ENCODE assay signal across 12 cellular contexts in genomic region chr2:58871469-58872142, GRCh38.
DNase-seq lines count a peak whose midpoint lies in the region; ATAC-seq and TF ChIP-seq lines count a peak whose summit lies in the region.
"Had no signal": no experiment of that assay in that cellular context is flagged by ENCODE, and none has a peak within 500 bp of the region (broad histone marks: within the 10 kb centered on the region; RNA-seq: fewer than 3 reads in every experiment).

No MANE protein-coding gene starts in this region.

- H3K4me2 ChIP-seq in mammary epithelial cell (ENCODE audit: insufficient read depth, low read depth, low read length) = no peak overlapping the region

- ATAC-seq in HG02678 (IDR thresholded peaks at IDR 0.05; ENCODE audit: unreplicated experiment) (peak; percentile 52), GM19035 (IDR thresholded peaks at IDR 0.05; ENCODE audit: unreplicated experiment) (no peak)
- ATAC-seq: right cardiac atrium had no signal

- no peaks in the 10 kb centered on the region for H4K20me1 ChIP-seq in mammary epithelial cell (ENCODE audit: insufficient read depth, low read length)

- H3K4me3 ChIP-seq in mammary epithelial cell (replicated peaks in 1 of 3; ENCODE audit: insufficient read depth in 1 of 3, low read depth in 2 of 3, low read length in 3 of 3) = no peak overlapping the region
- H3K4me3 ChIP-seq in WERI-Rb-1 (ENCODE audit: low read depth, low read length) = no peak overlapping the region

- H3K27ac Mint-ChIP-seq in MCF 10A (ENCODE audit: low read depth, unreplicated experiment) = no peak overlapping the region
- H3K27ac Mint-ChIP-seq in Calu3 (ENCODE audit: unreplicated experiment) = no peak overlapping the region
- H3K27ac Mint-ChIP-seq: IgD-negative memory B cell had no signal

- no peaks in the 10 kb centered on the region for H3K36me3 Mint-ChIP-seq in MCF 10A (ENCODE audit: insufficient read depth, unreplicated experiment)
- no peaks in the 10 kb centered on the region for H3K36me3 Mint-ChIP-seq in Calu3 (ENCODE audit: insufficient read depth, unreplicated experiment)
- H3K36me3 Mint-ChIP-seq: IgD-negative memory B cell had no signal

- H3K36me3 ChIP-seq in mammary epithelial cell (ENCODE audit: insufficient read depth, low read length) = no peaks in the 10 kb centered on the region
- no peaks in the 10 kb centered on the region for H3K36me3 ChIP-seq in WERI-Rb-1

- DNase-seq in MCF 10A (ENCODE audit: unreplicated experiment) = peak; percentile 18
- no peak for DNase-seq in mammary epithelial cell
- DNase-seq in WERI-Rb-1 = no peak
- DNase-seq in Calu3 = no peak
- DNase-seq in SHP77 treated with DMSO at 0.1 percent for 48 hours (lab: John Stamatoyannopoulos, UW) = no peak
- DNase-seq in activated CD8-positive, alpha-beta memory T cell treated with anti-CD3 and anti-CD28 coated beads, Interleukin-2, amount 50 U/mL, for 48 hours = no peak
- DNase-seq: cerebellar nuclear complex, midbrain, right cardiac atrium had no signal

- no peaks in the 10 kb centered on the region for H3K4me1 ChIP-seq in mammary epithelial cell (ENCODE audit: insufficient read depth, low read length)

- H3K9me3 ChIP-seq in mammary epithelial cell (replicated peaks; ENCODE audit: insufficient read depth, low read length) = no peaks in the 10 kb centered on the region
- no peaks in the 10 kb centered on the region for H3K9me3 ChIP-seq in WERI-Rb-1 (ENCODE audit: severe bottlenecking)

- CTCF ChIA-PET in MCF 10A (lab: Yijun Ruan, JAX) (interaction anchor here (0.7 to 0.8 kb wide), 2 partner anchors 109 to 422 kb away, joined by 3 to 4 read pairs; no protein-coding TSS in a partner anchor), mammary epithelial cell (lab: Charles Lee; ENCODE audit: low non-redundant PET) (no interaction called here), Calu3 (lab: Charles Lee) (no interaction called here)

- H3K4me1 Mint-ChIP-seq in MCF 10A (ENCODE audit: insufficient read depth, unreplicated experiment) = no peaks in the 10 kb centered on the region
- H3K4me1 Mint-ChIP-seq in Calu3 (ENCODE audit: low read depth, unreplicated experiment) = no peaks in the 10 kb centered on the region

- no peak for TF ChIP-seq CTCF in MCF 10A (IDR thresholded peaks at IDR 0.05; ENCODE audit: unreplicated experiment)
- TF ChIP-seq CTCF in mammary epithelial cell (conservative IDR thresholded peaks at IDR 0.05 in 1 of 2, IDR thresholded peaks at IDR 0.05 in 1 of 2; ENCODE audit: extremely low read depth in 1 of 2, insufficient read depth in 1 of 2, low read depth in 1 of 2, low read length in 2 of 2) = peak in 1 of 2 donors; percentile 16
- TF ChIP-seq CTCF in WERI-Rb-1 (IDR thresholded peaks at IDR 0.05; ENCODE audit: low read depth, low read length) = peak; percentile 39; the same call in 1 of the 2 replicates
- no peak for TF ChIP-seq CTCF in Calu3 (IDR thresholded peaks at IDR 0.05; ENCODE audit: unreplicated experiment)

- peaks cover 3% of the 10 kb centered on the region for H3K27me3 ChIP-seq in mammary epithelial cell (ENCODE audit: insufficient read depth, low read length)
- H3K27me3 ChIP-seq in WERI-Rb-1 (ENCODE audit: insufficient read depth, low read depth, severe bottlenecking) = no peaks in the 10 kb centered on the region

- H3K9me3 Mint-ChIP-seq in MCF 10A (ENCODE audit: unreplicated experiment) = no peaks in the 10 kb centered on the region
- no peaks in the 10 kb centered on the region for H3K9me3 Mint-ChIP-seq in Calu3 (ENCODE audit: low read depth, unreplicated experiment)

- dilution Hi-C loops in mammary epithelial cell (cut with HindIII; ENCODE audit: low sequenced_read_pairs) = no loop called here

- H3K4me3 Mint-ChIP-seq in MCF 10A (ENCODE audit: unreplicated experiment) = no peak overlapping the region
- H3K4me3 Mint-ChIP-seq in Calu3 (ENCODE audit: low read depth, unreplicated experiment) = no peak overlapping the region
- H3K4me3 Mint-ChIP-seq: IgD-negative memory B cell had no signal

- BruUV-seq in MCF 10A (replicated peaks; lab: Mats Ljungman, UMichigan) = no TSS peak
- BruUV-seq in mammary epithelial cell (replicated peaks; lab: Mats Ljungman, UMichigan) = no TSS peak
- BruUV-seq in Calu3 (replicated peaks; lab: Mats Ljungman, UMichigan) = no TSS peak

- no peak overlapping the region for H3K27ac ChIP-seq in mammary epithelial cell (ENCODE audit: insufficient read depth, low read depth, low read length)
- no peak overlapping the region for H3K27ac ChIP-seq in WERI-Rb-1

- intact Hi-C loops in MCF 10A (cut with micrococcal nuclease) = no loop called here
- intact Hi-C loops in mammary epithelial cell (cut with micrococcal nuclease) = no loop called here
- intact Hi-C loops in Calu3 (cut with micrococcal nuclease; ENCODE audit: unreplicated experiment) = loop anchor here (10.0 kb wide), 1 partner anchor 107 kb away; no protein-coding TSS in a partner anchor

- WGBS in mammary epithelial cell (ENCODE audit: low coverage, missing lambda C conversion rate) = 76% methylated on average over 4 of the region's 4 CpGs

- no peaks in the 10 kb centered on the region for H3K79me2 ChIP-seq in mammary epithelial cell (ENCODE audit: insufficient read depth, low read length)

- POLR2A ChIA-PET in MCF 10A (lab: Yijun Ruan, JAX) = interaction anchor here (0.6 kb wide), 1 partner anchor 11 kb away, joined by 3 read pairs; no protein-coding TSS in a partner anchor

- H2AFZ ChIP-seq in mammary epithelial cell (ENCODE audit: low read depth, low read length) = no peak overlapping the region

- in situ Hi-C loops in mammary epithelial cell (cut with MboI; ENCODE audit: low sequenced_read_pairs in 2 of 2) = no loop called here

- H3K9ac ChIP-seq in mammary epithelial cell (ENCODE audit: insufficient read depth, low read length) = no peak overlapping the region

- H3K27me3 Mint-ChIP-seq in MCF 10A (ENCODE audit: insufficient read depth, unreplicated experiment) = no peaks in the 10 kb centered on the region
- peaks cover 25% of the 10 kb centered on the region for H3K27me3 Mint-ChIP-seq in Calu3 (ENCODE audit: unreplicated experiment)
